In genomic region chr12:61531195-61531594, GRCh38 we compare ENCODE assay signal across 33 cellular contexts.
"Had no signal": no experiment of that assay in that cellular context is flagged by ENCODE, and none has a peak within 500 bp of the region (broad histone marks: within the 10 kb centered on the region; RNA-seq: fewer than 3 reads in every experiment).

No MANE protein-coding gene starts in this region.

- H3K4me1 ChIP-seq: adrenal gland, ascending aorta, breast epithelium, colonic mucosa had no signal

- ATAC-seq: activated naive CD4-positive, alpha-beta T cell treated with anti-CD3 and anti-CD28 coated beads, Interleukin-2, amount 50 U/mL, for 72 hours; activated naive CD8-positive, alpha-beta T cell treated with anti-CD3 and anti-CD28 coated beads, Interleukin-2, amount 50 U/mL, for 24 hours; activated T-cell treated with anti-CD3 and anti-CD28 coated beads, Interleukin-2, amount 50 U/mL, for 72 hours; activated T-helper 17 cell treated with anti-CD3 and anti-CD28 coated beads, Interleukin-2, amount 50 U/mL, for 72 hours; body of pancreas had no signal

- H3K27me3 ChIP-seq: adrenal gland, ascending aorta, body of pancreas, brain microvascular endothelial cell, breast epithelium, cardiac muscle cell, colonic mucosa had no signal

- H3K9me3 ChIP-seq: adrenal gland, ascending aorta, body of pancreas, breast epithelium, colonic mucosa had no signal

- H3K4me3 ChIP-seq: adrenal gland, ascending aorta, body of pancreas, breast epithelium, cardiac muscle cell, colonic mucosa had no signal

- DNase-seq: activated effector memory CD4-positive, alpha-beta T cell treated with anti-CD3 and anti-CD28 coated beads, Interleukin-2, amount 50 U/mL, for 16 hours; activated effector memory CD4-positive, alpha-beta T cell treated with Interleukin-2 at 50 U/mL for 16 hours; activated gamma-delta T cell; activated gamma-delta T cell treated with Interleukin-2 at 50 U/mL for 16 hours; activated naive CD4-positive, alpha-beta T cell; activated naive CD4-positive, alpha-beta T cell treated with anti-CD3 and anti-CD28 coated beads for 36 hours; activated naive CD4-positive, alpha-beta T cell treated with anti-CD3 and anti-CD28 coated beads, Interleukin-2, amount 10 ng/mL, durations not matched to agents 7 days and 5 days; activated naive CD4-positive, alpha-beta T cell treated with anti-CD3 and anti-CD28 coated beads, Interleukin-2, amount 50 U/mL, for 16 hours; activated naive CD4-positive, alpha-beta T cell treated with Interleukin-2 at 50 U/mL for 16 hours; activated naive CD8-positive, alpha-beta T cell treated with anti-CD3 and anti-CD28 coated beads for 36 hours; activated naive CD8-positive, alpha-beta T cell treated with anti-CD3 and anti-CD28 coated beads, Interleukin-2, amount 10 ng/mL, durations not matched to agents 7 days and 5 days; activated naive CD8-positive, alpha-beta T cell treated with anti-CD3 and anti-CD28 coated beads, Interleukin-2, amount 50 U/mL, for 24 hours; activated T-cell treated with anti-CD3 and anti-CD28 coated beads, Interleukin-2, amount 50 U/mL, for 48 hours; activated T-cell treated with anti-CD3 and anti-CD28 coated beads, Interleukin-2, amount 50 U/mL, for 72 hours; adrenal gland; amniotic stem cell; amygdala; anterior cingulate cortex; aorta; body of pancreas; caudate nucleus; central memory CD4-positive, alpha-beta T cell; cerebellar nuclear complex; colonic mucosa had no signal

- H3K36me3 ChIP-seq: adrenal gland, ascending aorta, brain microvascular endothelial cell, breast epithelium, cardiac muscle cell, colonic mucosa had no signal

- H3K27ac ChIP-seq: adrenal gland, ascending aorta, body of pancreas, brain microvascular endothelial cell, breast epithelium, cardiac muscle cell, colonic mucosa had no signal

- FAIRE-seq: astrocyte, bronchial epithelial cell, colon had no signal
